1 cellular context compared by ENCODE assay signal in genomic region chr14:80987235-80988032, GRCh38.
TF ChIP-seq lines count a peak whose summit lies in the region.

No MANE protein-coding gene starts in this region.

TF ChIP-seq in GM12878, 131 proteins besides CTCF, POLR2A, EP300 and RAD21 (continued from another document):
- no peak for TF ChIP-seq ZBTB40 (IDR thresholded peaks at IDR 0.05; ENCODE audit: borderline replicate concordance)
- no peak for TF ChIP-seq BHLHE40 (IDR thresholded peaks at IDR 0.05; ENCODE audit: borderline replicate concordance in 1 of 2, low read depth in 2 of 2, low read length in 1 of 2)
- no peak for TF ChIP-seq ELK1 (IDR thresholded peaks at IDR 0.05; ENCODE audit: low read depth, low read length)
- TF ChIP-seq HCFC1 (IDR thresholded peaks at IDR 0.05; ENCODE audit: low read length), result no peak
- no peak for TF ChIP-seq CEBPZ (IDR thresholded peaks at IDR 0.05; ENCODE audit: low read depth, low read length)
- no peak for TF ChIP-seq EED (IDR thresholded peaks at IDR 0.05; ENCODE audit: low read depth)
- TF ChIP-seq PAX8 (IDR thresholded peaks at IDR 0.05), result no peak
- TF ChIP-seq CBX5 (IDR thresholded peaks at IDR 0.05; ENCODE audit: low read depth), result no peak
- no peak for TF ChIP-seq SMARCA5 (IDR thresholded peaks at IDR 0.05)
- TF ChIP-seq E2F8 (IDR thresholded peaks at IDR 0.05; ENCODE audit: low read depth, partially characterized antibody), result no peak
- 0 out of 2 replicates have a peak, but pooled peaks have one; percentile 30 for TF ChIP-seq RB1 (IDR thresholded peaks at IDR 0.05; ENCODE audit: borderline replicate concordance)
- no peak for TF ChIP-seq STAT1 (conservative IDR thresholded peaks at IDR 0.05)
- TF ChIP-seq PBX3 (IDR thresholded peaks at IDR 0.05; ENCODE audit: insufficient replicate concordance, low read depth, low read length), result peak; percentile 20
- TF ChIP-seq POU2F2 (IDR thresholded peaks at IDR 0.05; ENCODE audit: borderline replicate concordance, low read depth, low read length), result 0 out of 3 replicates have a peak, but pooled peaks have one; percentile 19
- TF ChIP-seq SMC3 (IDR thresholded peaks at IDR 0.05; ENCODE audit: borderline replicate concordance, low read length), result peak; percentile 94
- TF ChIP-seq PKNOX1 (IDR thresholded peaks at IDR 0.05), result peak; percentile 81
- no peak for TF ChIP-seq ATF7 (IDR thresholded peaks at IDR 0.05; ENCODE audit: low read depth)
- TF ChIP-seq BCL3 (IDR thresholded peaks at IDR 0.05; ENCODE audit: borderline replicate concordance, insufficient read depth, low read depth, low read length, poor library complexity, severe bottlenecking), result no peak
- no peak for TF ChIP-seq ZSCAN29 (IDR thresholded peaks at IDR 0.05)
- TF ChIP-seq STAT3 (IDR thresholded peaks at IDR 0.05; ENCODE audit: low read depth, low read length), result no peak
- no peak for TF ChIP-seq SIX5 (IDR thresholded peaks at IDR 0.05; ENCODE audit: low read depth, low read length, severe bottlenecking)
- no peak for TF ChIP-seq ASH2L (IDR thresholded peaks at IDR 0.05; ENCODE audit: borderline replicate concordance, low read depth)
- TF ChIP-seq PAX5 (IDR thresholded peaks at IDR 0.05; ENCODE audit: borderline replicate concordance, low read depth, low read length), result no peak
- no peak for TF ChIP-seq ZBED1 (IDR thresholded peaks at IDR 0.05; ENCODE audit: borderline replicate concordance)
- no peak for TF ChIP-seq TCF12 (IDR thresholded peaks at IDR 0.05; ENCODE audit: low read depth, low read length)
- TF ChIP-seq YY1 (IDR thresholded peaks at IDR 0.05; ENCODE audit: low read depth, low read length), result 0 out of 2 replicates have a peak, but pooled peaks have one; percentile 33
- no peak for TF ChIP-seq SPI1 (IDR thresholded peaks at IDR 0.05; ENCODE audit: borderline replicate concordance, insufficient read depth, low read depth, low read length)
- TF ChIP-seq MEF2B (IDR thresholded peaks at IDR 0.05; ENCODE audit: partially characterized antibody, poor library complexity, severe bottlenecking), result peak; percentile 66
- no peak for TF ChIP-seq POLR2AphosphoS2 (IDR thresholded peaks at IDR 0.05; ENCODE audit: low read depth, low read length)
